In genomic region chr20:33933469-33933909, GRCh38 we compare ENCODE assay signal across 8 cellular contexts.
A peak's percentile ranks its signal among the peaks of the same experiment; 100 is the strongest.
DNase-seq lines count a peak whose midpoint lies in the region; ATAC-seq and TF ChIP-seq lines count a peak whose summit lies in the region.

No MANE protein-coding gene starts in this region.

- TF ChIP-seq CTCF in GM13976 (IDR thresholded peaks at IDR 0.05; ENCODE audit: borderline replicate concordance, control extremely low read depth, extremely low read depth, insufficient read depth, missing control alignments), result peak; percentile 54
- TF ChIP-seq CTCF in fibroblast of mammary gland (conservative IDR thresholded peaks at IDR 0.05; ENCODE audit: control insufficient read depth, insufficient read depth, low read depth, low read length), result peak; percentile 67
- peak; percentile 2 to 29 (median 25) for TF ChIP-seq CTCF in nephron (IDR thresholded peaks at IDR 0.05; ENCODE audit: unreplicated experiment in 3 of 3)

- H3K27ac ChIP-seq in temporal lobe (ENCODE audit: low read depth, low read length), result peak overlapping the region; percentile 17

- in situ Hi-C loops in GM13976 (cut with MboI; ENCODE audit: low sequenced_read_pairs, unreplicated experiment), result no loop called here

- no peaks in the 10 kb centered on the region for H3K27me3 Mint-ChIP-seq in activated T-cell treated with anti-CD3 and anti-CD28 coated beads, Interleukin-2, amount 50 U/mL, for 24 hours
- H3K27me3 Mint-ChIP-seq in nephron (ENCODE audit: low read depth), result peaks cover 16% of the 10 kb centered on the region

- H3K4me3 Mint-ChIP-seq in activated T-cell treated with anti-CD3 and anti-CD28 coated beads, Interleukin-2, amount 50 U/mL, for 24 hours, result no peak overlapping the region
- H3K4me3 Mint-ChIP-seq in nephron, result no peak overlapping the region

- no peaks in the 10 kb centered on the region for H3K4me1 Mint-ChIP-seq in activated T-cell treated with anti-CD3 and anti-CD28 coated beads, Interleukin-2, amount 50 U/mL, for 24 hours (ENCODE audit: low read depth)
- no peaks in the 10 kb centered on the region for H3K4me1 Mint-ChIP-seq in nephron

- no peaks in the 10 kb centered on the region for H3K36me3 Mint-ChIP-seq in activated T-cell treated with anti-CD3 and anti-CD28 coated beads, Interleukin-2, amount 50 U/mL, for 24 hours (ENCODE audit: low read depth)
- no peaks in the 10 kb centered on the region for H3K36me3 Mint-ChIP-seq in nephron (ENCODE audit: low read depth)

- DNase-seq in 8988T (peak; percentile 33), GM13976 (ENCODE audit: low spot score) (peak; percentile 71), NOMO-1 (lab: John Stamatoyannopoulos, UW; ENCODE audit: unreplicated experiment in 2 of 2) (peak; percentile 42 to 48), fibroblast of mammary gland (ENCODE audit: low read depth) (peak; percentile 74)
- DNase-seq in activated T-cell treated with anti-CD3 and anti-CD28 coated beads, Interleukin-2, amount 50 U/mL, for 24 hours, result peak; percentile 59

- no peak overlapping the region for H3K4me3 ChIP-seq in fibroblast of mammary gland (ENCODE audit: control insufficient read depth, low read depth, low read length)

- ATAC-seq in HG03196 (IDR thresholded peaks at IDR 0.05; ENCODE audit: unreplicated experiment), result no peak

- H3K27ac Mint-ChIP-seq in activated T-cell treated with anti-CD3 and anti-CD28 coated beads, Interleukin-2, amount 50 U/mL, for 24 hours, result no peak overlapping the region
- no peak overlapping the region for H3K27ac Mint-ChIP-seq in nephron

- H3K9me3 Mint-ChIP-seq in activated T-cell treated with anti-CD3 and anti-CD28 coated beads, Interleukin-2, amount 50 U/mL, for 24 hours, result no peaks in the 10 kb centered on the region
- no peaks in the 10 kb centered on the region for H3K9me3 Mint-ChIP-seq in nephron
